Comparison of ENCODE assay signal across 1 cellular context in genomic region chr19:823565-824121, GRCh38.
A peak's percentile ranks its signal among the peaks of the same experiment; 100 is the strongest.
TF ChIP-seq lines count a peak whose summit lies in the region.

No MANE protein-coding gene starts in this region.

TF ChIP-seq in K562, 482 proteins besides CTCF, POLR2A, EP300 and RAD21 (continued from another document and continues in another):
- TF ChIP-seq ARHGAP35 (IDR thresholded peaks at IDR 0.05; ENCODE audit: partially characterized antibody) (no peak), TRIM24 (IDR thresholded peaks at IDR 0.05) (peak in 1 of 2 experiments; percentile 50; a peak in 1 of 4 replicates), CBFB (CRISPR knock-in tag; IDR thresholded peaks at IDR 0.05) (no peak), HMG20B (CRISPR knock-in tag; IDR thresholded peaks at IDR 0.05) (no peak), NFIC (IDR thresholded peaks at IDR 0.05) (no peak), HDGF (IDR thresholded peaks at IDR 0.05) (no peak), CHCHD3 (CRISPR knock-in tag; IDR thresholded peaks at IDR 0.05) (no peak), EP400 (IDR thresholded peaks at IDR 0.05) (peak; percentile 56), CHD4 (IDR thresholded peaks at IDR 0.05; ENCODE audit: insufficient read depth, insufficient replicate concordance, low read depth, low read length, poor library complexity, severe bottlenecking) (no peak), SUPT5H (IDR thresholded peaks at IDR 0.05) (peak; percentile 60; the same call in 1 of the 2 replicates), ILK (tag; IDR thresholded peaks at IDR 0.05; ENCODE audit: borderline replicate concordance, low read depth) (no peak), SREBF1 (IDR thresholded peaks at IDR 0.05; ENCODE audit: borderline replicate concordance, low read depth, low read length) (peak; percentile 7; the same call in 1 of the 2 replicates), ZNF324 (CRISPR knock-in tag; IDR thresholded peaks at IDR 0.05) (no peak), MTF1 (CRISPR knock-in tag; IDR thresholded peaks at IDR 0.05; ENCODE audit: borderline replicate concordance) (no peak), NCOA1 (IDR thresholded peaks at IDR 0.05; ENCODE audit: low read depth) (peak; percentile 84), ZNF707 (CRISPR knock-in tag; conservative IDR thresholded peaks at IDR 0.05) (no peak), ASH1L (IDR thresholded peaks at IDR 0.05; ENCODE audit: borderline replicate concordance, low read depth, partially characterized antibody) (no peak), POLR2G (IDR thresholded peaks at IDR 0.05; ENCODE audit: low read depth, low read length) (peak; percentile 76), RBM25 (IDR thresholded peaks at IDR 0.05; ENCODE audit: low read depth, low read length, severe bottlenecking) (no peak), KAT2B (IDR thresholded peaks at IDR 0.05; ENCODE audit: low read depth, low read length) (no peak), PCBP1 (IDR thresholded peaks at IDR 0.05; ENCODE audit: low read depth, low read length, poor library complexity, severe bottlenecking) (no peak), JUN (IDR thresholded peaks at IDR 0.05; ENCODE audit: borderline replicate concordance, low read depth, low read length) (no peak), JUN (CRISPR knock-in tag; IDR thresholded peaks at IDR 0.05; ENCODE audit: borderline replicate concordance) (no peak), GTF3C2 (IDR thresholded peaks at IDR 0.05; ENCODE audit: borderline replicate concordance, extremely low read depth, insufficient read length) (no peak), ZNF695 (CRISPR knock-in tag; IDR thresholded peaks at IDR 0.05) (no peak), IRF2 (CRISPR knock-in tag; IDR thresholded peaks at IDR 0.05) (no peak), ZSCAN29 (IDR thresholded peaks at IDR 0.05) (no peak), ZFX (CRISPR knock-in tag; IDR thresholded peaks at IDR 0.05) (peak; percentile 75), ZNF584 (CRISPR knock-in tag; IDR thresholded peaks at IDR 0.05; ENCODE audit: low read depth) (peak; percentile 7; the same call in 1 of the 2 replicates), THRA (IDR thresholded peaks at IDR 0.05) (no peak), ZNF41 (CRISPR knock-in tag; conservative IDR thresholded peaks at IDR 0.05) (0 out of 2 replicates have a peak, but pooled peaks have one; percentile 32), NFXL1 (CRISPR knock-in tag; IDR thresholded peaks at IDR 0.05) (no peak), NR2F6 (CRISPR knock-in tag; IDR thresholded peaks at IDR 0.05) (no peak), PHF8 (IDR thresholded peaks at IDR 0.05; ENCODE audit: borderline replicate concordance, low read length) (peak; percentile 55; the same call in 1 of the 2 replicates), TCFL5 (CRISPR knock-in tag; conservative IDR thresholded peaks at IDR 0.05) (no peak), ZNF785 (CRISPR knock-in tag; IDR thresholded peaks at IDR 0.05) (no peak), ZNF551 (CRISPR knock-in tag; IDR thresholded peaks at IDR 0.05) (no peak), SAP30 (IDR thresholded peaks at IDR 0.05; ENCODE audit: borderline replicate concordance, insufficient read depth, low read depth, low read length, poor library complexity, severe bottlenecking) (no peak), BRD4 (IDR thresholded peaks at IDR 0.05) (0 out of 2 replicates have a peak, but pooled peaks have one; percentile 68), DIDO1 (tag; IDR thresholded peaks at IDR 0.05; ENCODE audit: low read depth) (no peak), TEAD4 (IDR thresholded peaks at IDR 0.05; ENCODE audit: low read length) (peak; percentile 56; the same call in 1 of the 2 replicates), TEAD4 (CRISPR knock-in tag; IDR thresholded peaks at IDR 0.05; ENCODE audit: borderline replicate concordance) (no peak), ZBTB2 (IDR thresholded peaks at IDR 0.05) (peak; percentile 54; the same call in 1 of the 2 replicates), ZNF124 (CRISPR knock-in tag; IDR thresholded peaks at IDR 0.05) (no peak), PTRF (tag; IDR thresholded peaks at IDR 0.05) (no peak), ELF1 (tag; IDR thresholded peaks at IDR 0.05) (no peak), BMI1 (IDR thresholded peaks at IDR 0.05; ENCODE audit: low read length) (no peak), ADNP (tag; IDR thresholded peaks at IDR 0.05) (no peak), JUNB (CRISPR knock-in tag; conservative IDR thresholded peaks at IDR 0.05) (no peak), GTF2A2 (tag; IDR thresholded peaks at IDR 0.05) (no peak), ZNF277 (CRISPR knock-in tag; IDR thresholded peaks at IDR 0.05; ENCODE audit: borderline replicate concordance) (no peak), ZFP91 (CRISPR knock-in tag; IDR thresholded peaks at IDR 0.05) (no peak), ZBTB49 (CRISPR knock-in tag; IDR thresholded peaks at IDR 0.05; ENCODE audit: borderline replicate concordance) (no peak), ZNF121 (CRISPR knock-in tag; conservative IDR thresholded peaks at IDR 0.05) (no peak), HDAC6 (IDR thresholded peaks at IDR 0.05; ENCODE audit: low read depth, low read length) (no peak), MEF2D (tag; conservative IDR thresholded peaks at IDR 0.05; ENCODE audit: low read depth) (0 out of 2 replicates have a peak, but pooled peaks have one; percentile 23), RBM17 (IDR thresholded peaks at IDR 0.05; ENCODE audit: borderline replicate concordance, low read depth, low read length) (no peak), HNRNPL (IDR thresholded peaks at IDR 0.05; ENCODE audit: low read depth, low read length) (no peak), PHF21A (IDR thresholded peaks at IDR 0.05; ENCODE audit: borderline replicate concordance, low read depth) (no peak), RBM14 (IDR thresholded peaks at IDR 0.05; ENCODE audit: borderline replicate concordance, insufficient read depth, low read depth, low read length) (no peak), REST (CRISPR knock-in tag; IDR thresholded peaks at IDR 0.05; ENCODE audit: low read depth) (0 out of 2 replicates have a peak, but pooled peaks have one; percentile 35), PHB (CRISPR knock-in tag; IDR thresholded peaks at IDR 0.05) (no peak), ZNF347 (CRISPR knock-in tag; IDR thresholded peaks at IDR 0.05; ENCODE audit: low read depth) (no peak)
